ENCODE assay signal across 10 cellular contexts in genomic region chr6:151670116-151670515, GRCh38.
"Had no signal": no experiment of that assay in that cellular context is flagged by ENCODE, and none has a peak within 500 bp of the region (broad histone marks: within the 10 kb centered on the region; RNA-seq: fewer than 3 reads in every experiment).

No MANE protein-coding gene starts in this region.

- H3K9me3 Mint-ChIP-seq: HFFc6 had no signal

- FAIRE-seq: H1, H54, K562 had no signal

- DNase-seq: GM23248, H9, HCEC 1CT, HFFc6, IMR-90, KG1 had no signal

- H3K27ac Mint-ChIP-seq: H9, HFFc6 had no signal

- H3K4me3 ChIP-seq: GM23248, K562 had no signal

- H3K4me1 Mint-ChIP-seq: H9 had no signal

- H3K27ac ChIP-seq: GM23248, HL-60 had no signal

- H3K4me3 Mint-ChIP-seq: H9, HFFc6 had no signal

- ATAC-seq: K562 had no signal

- H3K9ac ChIP-seq: GM23248 had no signal
